Comparison of ENCODE assay signal across 8 cellular contexts in genomic region chr11:71453911-71454304, GRCh38. TPM values are rescaled to one million over a fixed set of nuclear protein-coding genes. Genes with fewer than 3 reads are reported as not detected.
DNase-seq lines count a peak whose midpoint lies in the region; ATAC-seq, FAIRE-seq and TF ChIP-seq lines count a peak whose summit lies in the region.

No MANE protein-coding gene starts in this region.

- H3K4me3 Mint-ChIP-seq in T-helper 2 cell treated with Interferon-gamma antibody and Interleukin-4, amounts not matched to agents 5 μg/mL and 100 μg/mL, for 36 hours: peak overlapping the region; percentile 90
- H3K4me3 Mint-ChIP-seq in activated T-helper 17 cell treated with anti-CD3 and anti-CD28 coated beads, Interleukin-2, amount 50 U/mL, for 72 hours: peak overlapping the region; percentile 90

- H3K9me3 ChIP-seq in kidney (ENCODE audit: control insufficient read depth in 1 of 2, low read length in 2 of 2): no peaks in the 10 kb centered on the region
- H3K9me3 ChIP-seq in stomach smooth muscle (ENCODE audit: control insufficient read depth in 2 of 2, low read length in 2 of 2): no peaks in the 10 kb centered on the region

- H3K4me3 ChIP-seq in kidney (ENCODE audit: low read length in 2 of 2): peak overlapping the region; percentile 73 to 87
- peak overlapping the region; percentile 70 to 95 for H3K4me3 ChIP-seq in stomach smooth muscle (ENCODE audit: low read length in 2 of 2)

- H3K36me3 Mint-ChIP-seq in T-helper 2 cell treated with Interferon-gamma antibody and Interleukin-4, amounts not matched to agents 5 μg/mL and 100 μg/mL, for 36 hours (ENCODE audit: low read depth): peaks cover 22% of the 10 kb centered on the region
- H3K36me3 Mint-ChIP-seq in activated T-helper 17 cell treated with anti-CD3 and anti-CD28 coated beads, Interleukin-2, amount 50 U/mL, for 72 hours (ENCODE audit: low read depth): peaks cover 71% of the 10 kb centered on the region

- H3K27me3 Mint-ChIP-seq in T-helper 2 cell treated with Interferon-gamma antibody and Interleukin-4, amounts not matched to agents 5 μg/mL and 100 μg/mL, for 36 hours (ENCODE audit: low read depth): no peaks in the 10 kb centered on the region
- H3K27me3 Mint-ChIP-seq in activated T-helper 17 cell treated with anti-CD3 and anti-CD28 coated beads, Interleukin-2, amount 50 U/mL, for 72 hours: no peaks in the 10 kb centered on the region

- H3K9me3 Mint-ChIP-seq in T-helper 2 cell treated with Interferon-gamma antibody and Interleukin-4, amounts not matched to agents 5 μg/mL and 100 μg/mL, for 36 hours: no peaks in the 10 kb centered on the region
- H3K9me3 Mint-ChIP-seq in activated T-helper 17 cell treated with anti-CD3 and anti-CD28 coated beads, Interleukin-2, amount 50 U/mL, for 72 hours: no peaks in the 10 kb centered on the region

- H3K27ac ChIP-seq in kidney (ENCODE audit: low read depth in 2 of 2, low read length in 2 of 2): no peak overlapping the region
- no peak overlapping the region for H3K27ac ChIP-seq in stomach smooth muscle (ENCODE audit: low read length)

- no peak for TF ChIP-seq CTCF in kidney (IDR thresholded peaks at IDR 0.05; ENCODE audit: borderline replicate concordance, extremely low read depth, insufficient read depth)

- intact Hi-C loops in kidney (cut with DNase I): no loop called here

- H3K4me1 ChIP-seq in kidney (ENCODE audit: control insufficient read depth in 1 of 2, insufficient read depth in 1 of 2, low read depth in 1 of 2, low read length in 2 of 2) (peaks cover 14 to 17% of the 10 kb centered on the region in 2 donors), stomach smooth muscle (ENCODE audit: control insufficient read depth, insufficient read depth, low read length) (peaks cover 26% of the 10 kb centered on the region)

- H3K9ac ChIP-seq in kidney (ENCODE audit: low read length in 2 of 2): peak overlapping the region in 1 of 2 donors; percentile 41
- H3K9ac ChIP-seq in stomach smooth muscle (ENCODE audit: low read length in 2 of 2): peak overlapping the region in 1 of 2 donors; percentile 60

- peaks cover 19 to 20% of the 10 kb centered on the region in 2 donors for H3K36me3 ChIP-seq in kidney (ENCODE audit: control insufficient read depth in 1 of 2, insufficient read depth in 2 of 2, low read length in 2 of 2)
- H3K36me3 ChIP-seq in stomach smooth muscle (ENCODE audit: control insufficient read depth in 2 of 2, insufficient read depth in 2 of 2, low read length in 2 of 2): peaks cover 14 to 26% of the 10 kb centered on the region in 2 donors

- peaks cover 56% of the 10 kb centered on the region for H3K4me1 Mint-ChIP-seq in T-helper 2 cell treated with Interferon-gamma antibody and Interleukin-4, amounts not matched to agents 5 μg/mL and 100 μg/mL, for 36 hours (ENCODE audit: low read depth)
- peaks cover 47% of the 10 kb centered on the region for H3K4me1 Mint-ChIP-seq in activated T-helper 17 cell treated with anti-CD3 and anti-CD28 coated beads, Interleukin-2, amount 50 U/mL, for 72 hours

- peak overlapping the region; percentile 82 for H3K27ac Mint-ChIP-seq in T-helper 2 cell treated with Interferon-gamma antibody and Interleukin-4, amounts not matched to agents 5 μg/mL and 100 μg/mL, for 36 hours
- peak overlapping the region; percentile 87 for H3K27ac Mint-ChIP-seq in activated T-helper 17 cell treated with anti-CD3 and anti-CD28 coated beads, Interleukin-2, amount 50 U/mL, for 72 hours

- no peak for ATAC-seq in activated T-helper 17 cell treated with anti-CD3 and anti-CD28 coated beads, Interleukin-2, amount 50 U/mL, for 72 hours (replicated peaks)

- FAIRE-seq in kidney (lab: Jason Lieb, UNC): no peak

- no peak for DNase-seq in T-helper 2 cell treated with Interferon-gamma antibody and Interleukin-4, amounts not matched to agents 5 μg/mL and 100 μg/mL, for 36 hours (ENCODE audit: low spot score)
- DNase-seq in T-helper 2 cell (no peak), kidney (no peak), NCI-H2029 treated with DMSO at 0.1 percent for 48 hours (lab: John Stamatoyannopoulos, UW) (no peak), NCI-H2171 (lab: John Stamatoyannopoulos, UW) (no peak), NCI-H1092 treated with DMSO at 0.1 percent for 48 hours (lab: John Stamatoyannopoulos, UW) (no peak)

- no peaks in the 10 kb centered on the region for H3K27me3 ChIP-seq in stomach smooth muscle (ENCODE audit: control insufficient read depth in 1 of 2, insufficient read depth in 2 of 2, low read length in 2 of 2)

RNA-seq across cellular contexts. Expression of gene NADSYN1, which starts 0.9 kb away (rescaled TPM):
- total RNA-seq in activated T-helper 17 cell treated with anti-CD3 and anti-CD28 coated beads, Interleukin-2, amount 50 U/mL, for 72 hours: 100 to 1,000 TPM; 108 to 152 TPM
- total RNA-seq in kidney: 72.9 TPM
- polyA plus RNA-seq in kidney (ENCODE audit: insufficient read depth, low read depth, low replicate concordance): 34.9 TPM

RNA-seq across cellular contexts. Expression of gene DHCR7, which starts 5.7 kb away (rescaled TPM):
- total RNA-seq in activated T-helper 17 cell treated with anti-CD3 and anti-CD28 coated beads, Interleukin-2, amount 50 U/mL, for 72 hours: 10 to 100 TPM; 38.8 to 67.1 TPM
- 17.8 TPM for total RNA-seq in kidney
- 35.2 TPM for polyA plus RNA-seq in kidney (ENCODE audit: insufficient read depth, low read depth, low replicate concordance)
